Comparison of ENCODE assay signal across 1 cellular context in genomic region chr19:47430041-47430802, GRCh38.
TF ChIP-seq lines count a peak whose summit lies in the region.

No MANE protein-coding gene starts in this region.

TF ChIP-seq in H1, 55 proteins besides CTCF, POLR2A, EP300 and RAD21 (continued from another document):
- TF ChIP-seq TBP (IDR thresholded peaks at IDR 0.05; ENCODE audit: low read depth, low read length) (peak; percentile 44; the same call in 1 of the 2 replicates), CBX8 (IDR thresholded peaks at IDR 0.05; ENCODE audit: borderline replicate concordance, low read depth, low read length) (no peak), ASH2L (IDR thresholded peaks at IDR 0.05; ENCODE audit: low read length) (peak; percentile 39), POLR2AphosphoS5 (IDR thresholded peaks at IDR 0.05; ENCODE audit: low read depth, low read length) (peak; percentile 56; the same call in 1 of the 2 replicates), KDM4A (IDR thresholded peaks at IDR 0.05; ENCODE audit: low read depth, low read length, severe bottlenecking) (peak; percentile 86), RBBP5 (IDR thresholded peaks at IDR 0.05; ENCODE audit: borderline replicate concordance, low read depth, low read length) (0 out of 2 replicates have a peak, but pooled peaks have one; percentile 42), MAX (IDR thresholded peaks at IDR 0.05) (peak; percentile 96), GABPA (IDR thresholded peaks at IDR 0.05; ENCODE audit: borderline replicate concordance, insufficient read depth, low read length) (peak; percentile 53; the same call in 1 of the 2 replicates), CREB1 (IDR thresholded peaks at IDR 0.05) (peak; percentile 49; the same call in 1 of the 2 replicates), USF2 (IDR thresholded peaks at IDR 0.05; ENCODE audit: low read length) (0 out of 2 replicates have a peak, but pooled peaks have one; percentile 33), SIN3A (conservative IDR thresholded peaks at IDR 0.05 in 1 of 2, IDR thresholded peaks at IDR 0.05 in 1 of 2; ENCODE audit: low read depth in 1 of 2, low read length in 2 of 2) (peak in 1 of 2 experiments; percentile 2; a peak in 1 of 4 replicates)
- TF ChIP-seq, protein P1, sequence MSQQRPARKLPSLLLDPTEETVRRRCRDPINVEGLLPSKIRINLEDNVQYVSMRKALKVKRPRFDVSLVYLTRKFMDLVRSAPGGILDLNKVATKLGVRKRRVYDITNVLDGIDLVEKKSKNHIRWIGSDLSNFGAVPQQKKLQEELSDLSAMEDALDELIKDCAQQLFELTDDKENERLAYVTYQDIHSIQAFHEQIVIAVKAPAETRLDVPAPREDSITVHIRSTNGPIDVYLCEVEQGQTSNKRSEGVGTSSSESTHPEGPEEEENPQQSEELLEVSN (IDR thresholded peaks at IDR 0.05) = peak; percentile 89
TF ChIP-seq in H1: peak in this region for 13.
